In genomic region chr16:68490358-68490757, GRCh38 we compare ENCODE assay signal across 17 cellular contexts.
"Had no signal": no experiment of that assay in that cellular context is flagged by ENCODE, and none has a peak within 500 bp of the region (broad histone marks: within the 10 kb centered on the region; RNA-seq: fewer than 3 reads in every experiment).

No MANE protein-coding gene starts in this region.

- DNase-seq: activated CD4-positive, alpha-beta T cell treated with anti-CD3 and anti-CD28 coated beads for 4 hours; activated CD8-positive, alpha-beta memory T cell treated with anti-CD3 and anti-CD28 coated beads, Interleukin-2, amount 50 U/mL, for 4 hours; activated CD8-positive, alpha-beta T cell treated with anti-CD3 and anti-CD28 coated beads for 36 hours; activated naive CD4-positive, alpha-beta T cell treated with Interleukin-2 at 50 U/mL for 16 hours; central memory CD4-positive, alpha-beta T cell; effector memory CD4-positive, alpha-beta T cell; hippocampal formation; naive thymus-derived CD4-positive, alpha-beta T cell; nucleus accumbens; spleen; stimulated activated CD4-positive, alpha-beta T cell treated with anti-CD3 and anti-CD28 coated beads, Interleukin-1b, Interleukin-23, amount 100 ng/mL, for 48 hours; stimulated activated naive B cell treated with anti-CD40 and anti-IgM and Interleukin-4, amounts not matched to agents 10 μg/mL and 1 μg/mL and 100 μg/mL, for 72 hours; T-cell; T1000; WERI-Rb-1 had no signal

- H3K9me3 ChIP-seq: right lobe of liver, spleen had no signal

- H3K27ac Mint-ChIP-seq: activated CD8-positive, alpha-beta T cell treated with anti-CD3 and anti-CD28 coated beads for 36 hours; activated T-helper 1 cell treated with anti-CD3 and anti-CD28 coated beads, Interleukin-12 subunit alpha, Interleukin-12 subunit beta, Interleukin-2, Interleukin-4 antibody, amounts not matched to agents 30 ng/mL and 10 ng/mL and 1 ng/mL, durations not matched to agents 14 hours and 24 hours and 36 hours; naive thymus-derived CD4-positive, alpha-beta T cell; stimulated activated naive B cell treated with anti-CD40 and anti-IgM and Interleukin-4, amounts not matched to agents 10 μg/mL and 1 μg/mL and 100 μg/mL, for 72 hours; T-cell had no signal

- H3K36me3 Mint-ChIP-seq: naive thymus-derived CD4-positive, alpha-beta T cell; T-cell had no signal

- H3K27me3 ChIP-seq: right lobe of liver, spleen had no signal

- ATAC-seq: naive thymus-derived CD4-positive, alpha-beta T cell; T-cell had no signal

- H3K4me1 ChIP-seq: spleen had no signal

- H3K36me3 ChIP-seq: right lobe of liver, spleen, WERI-Rb-1 had no signal

- H3K4me3 Mint-ChIP-seq: activated CD8-positive, alpha-beta T cell treated with anti-CD3 and anti-CD28 coated beads for 36 hours; activated T-helper 1 cell treated with anti-CD3 and anti-CD28 coated beads, Interleukin-12 subunit alpha, Interleukin-12 subunit beta, Interleukin-2, Interleukin-4 antibody, amounts not matched to agents 30 ng/mL and 10 ng/mL and 1 ng/mL, durations not matched to agents 14 hours and 24 hours and 36 hours; naive thymus-derived CD4-positive, alpha-beta T cell; T-cell had no signal

- H3K27ac ChIP-seq: right lobe of liver, spleen, WERI-Rb-1 had no signal

- H3K4me3 ChIP-seq: right lobe of liver, spleen had no signal

- H3K9me3 Mint-ChIP-seq: activated CD8-positive, alpha-beta T cell treated with anti-CD3 and anti-CD28 coated beads for 36 hours; activated T-helper 1 cell treated with anti-CD3 and anti-CD28 coated beads, Interleukin-12 subunit alpha, Interleukin-12 subunit beta, Interleukin-2, Interleukin-4 antibody, amounts not matched to agents 30 ng/mL and 10 ng/mL and 1 ng/mL, durations not matched to agents 14 hours and 24 hours and 36 hours; T-cell had no signal

- H3K27me3 Mint-ChIP-seq: activated CD8-positive, alpha-beta T cell treated with anti-CD3 and anti-CD28 coated beads for 36 hours; T-cell had no signal
